In genomic region chr1:153245466-153245865, GRCh38 we compare ENCODE assay signal across 10 cellular contexts. TPM values are rescaled to one million over a fixed set of nuclear protein-coding genes. Genes with fewer than 3 reads are reported as not detected.
"Had no signal": no experiment of that assay in that cellular context is flagged by ENCODE, and none has a peak within 500 bp of the region (broad histone marks: within the 10 kb centered on the region; RNA-seq: fewer than 3 reads in every experiment).

No MANE protein-coding gene starts in this region.

- H3K9me3 ChIP-seq: HAP-1 had no signal

- ATAC-seq: HCT116, HepG2 had no signal

- H3K27ac ChIP-seq: GM23248, HL-60 had no signal

- H3K4me3 ChIP-seq: GM23248, HAP-1 had no signal

- DNase-seq: GM23248, GOT3, H7, HFFc6 had no signal

- H3K36me3 ChIP-seq: HAP-1 had no signal

- H3K4me1 ChIP-seq: HAP-1 had no signal

RNA-seq across cellular contexts. Expression of gene LORICRIN, which starts 14.0 kb away (rescaled TPM):
- total RNA-seq: GM23248, H4, H7, HepG2, HFFc6, HT1080 had no signal

RNA-seq across cellular contexts. Expression of gene PRR9, which starts 28.1 kb away (rescaled TPM):
- total RNA-seq: GM23248, H4, H7, HepG2, HFFc6 had no signal

RNA-seq across cellular contexts. Expression of gene LELP1, which starts 42.2 kb away (rescaled TPM):
- total RNA-seq: GM23248, H4, H7, HepG2, HFFc6, HT1080 had no signal
